In genomic region chr12:116818948-116819832, GRCh38 we compare ENCODE assay signal across 7 cellular contexts.
DNase-seq lines count a peak whose midpoint lies in the region; ATAC-seq and TF ChIP-seq lines count a peak whose summit lies in the region.

No MANE protein-coding gene starts in this region.

- TF ChIP-seq CTCF in astrocyte of the cerebellum (IDR thresholded peaks at IDR 0.05; ENCODE audit: low read depth, low read length, missing control alignments), result no peak

- peak overlapping the region; percentile 89 for H3K4me3 ChIP-seq in astrocyte of the cerebellum (ENCODE audit: low read depth, low read length)

- in situ Hi-C loops in astrocyte of the cerebellum (cut with HindIII; ENCODE audit: low sequenced_read_pairs), result no loop called here

- peak; percentile 91 for ATAC-seq in GM18502 (IDR thresholded peaks at IDR 0.05; ENCODE audit: poor library complexity, unreplicated experiment)
- peak; percentile 84 for ATAC-seq in HG02938 (IDR thresholded peaks at IDR 0.05; ENCODE audit: unreplicated experiment)

- DNase-seq in NCI-H187 (lab: John Stamatoyannopoulos, UW), result peak; percentile 88 to 90
- DNase-seq in T-helper 22 cell (ENCODE audit: low read depth), result peak; percentile 85
- peak; percentile 80 for DNase-seq in astrocyte of the cerebellum (ENCODE audit: low read depth)
- DNase-seq in hippocampal formation (lab: John Stamatoyannopoulos, UW), result peak; percentile 87 to 91
- peak; percentile 96 for DNase-seq in retina

Comparison
In these comparisons a context has a peak if more than half of its experiments do, and no peak if none do; other contexts are left out.
1. Peak in every context shown above with its lines: DNase-seq, ATAC-seq and H3K4me3 ChIP-seq.